27 cellular contexts compared by ENCODE assay signal in genomic region chr13:63979951-63980350, GRCh38.
"Had no signal": no experiment of that assay in that cellular context is flagged by ENCODE, and none has a peak within 500 bp of the region (broad histone marks: within the 10 kb centered on the region; RNA-seq: fewer than 3 reads in every experiment).

No MANE protein-coding gene starts in this region.

- H3K4me1 ChIP-seq: colonic mucosa, esophagus muscularis mucosa, esophagus squamous epithelium, foreskin keratinocyte, gastrocnemius medialis, gastroesophageal sphincter, heart left ventricle, heart right ventricle had no signal

- H3K36me3 ChIP-seq: colonic mucosa, esophagus muscularis mucosa, esophagus squamous epithelium, gastrocnemius medialis, gastroesophageal sphincter, heart left ventricle, heart right ventricle had no signal

- H3K79me2 ChIP-seq: hepatocyte had no signal

- H3K4me2 ChIP-seq: hepatocyte had no signal

- H3K27ac ChIP-seq: colonic mucosa, coronary artery, dorsolateral prefrontal cortex, epithelial cell of prostate, esophagus muscularis mucosa, esophagus squamous epithelium, foreskin keratinocyte, gastrocnemius medialis, gastroesophageal sphincter, heart left ventricle, heart right ventricle, hepatocyte had no signal

- H3K27me3 ChIP-seq: colonic mucosa, dorsolateral prefrontal cortex, esophagus muscularis mucosa, esophagus squamous epithelium, foreskin keratinocyte, gastrocnemius medialis, gastroesophageal sphincter, heart left ventricle, heart right ventricle, hepatocyte had no signal

- H3K4me3 ChIP-seq: colonic mucosa, coronary artery, dorsolateral prefrontal cortex, esophagus muscularis mucosa, esophagus squamous epithelium, gastrocnemius medialis, gastroesophageal sphincter, heart left ventricle, heart right ventricle, hepatocyte had no signal

- FAIRE-seq: colon, endometrium, frontal cortex had no signal

- H2AFZ ChIP-seq: hepatocyte had no signal

- H3K9me3 ChIP-seq: colonic mucosa, esophagus muscularis mucosa, esophagus squamous epithelium, gastrocnemius medialis, gastroesophageal sphincter had no signal

- DNase-seq: colonic mucosa; cortex of kidney; dermis blood vessel endothelial cell; dorsolateral prefrontal cortex; effector CD4-positive, alpha-beta T cell; effector CD8-positive, alpha-beta T cell; effector memory CD4-positive, alpha-beta T cell; effector memory CD8-positive, alpha-beta T cell; endodermal cell; erythroblast; esophagus squamous epithelium; foreskin fibroblast; foreskin keratinocyte; foreskin melanocyte; gastrocnemius medialis; glutamatergic neuron; head of caudate nucleus; heart left ventricle; heart right ventricle had no signal
